ENCODE assay signal across 24 cellular contexts in genomic region chr9:77743381-77743780, GRCh38.
DNase-seq lines count a peak whose midpoint lies in the region; ATAC-seq, FAIRE-seq and TF ChIP-seq lines count a peak whose summit lies in the region.
"Had no signal": no experiment of that assay in that cellular context is flagged by ENCODE, and none has a peak within 500 bp of the region (broad histone marks: within the 10 kb centered on the region; RNA-seq: fewer than 3 reads in every experiment).

No MANE protein-coding gene starts in this region.

- H3K27me3 ChIP-seq in AG04450 (ENCODE audit: control insufficient read depth, insufficient read depth, low read length) (no peaks in the 10 kb centered on the region), muscle layer of colon (ENCODE audit: control insufficient read depth in 1 of 2, insufficient read depth in 2 of 2, low read length in 2 of 2) (no peaks in the 10 kb centered on the region)
- H3K27me3 ChIP-seq: ascending aorta, gastrocnemius medialis, hepatocyte had no signal

- H3K27ac ChIP-seq in AG04450 (ENCODE audit: low read depth, low read length), result no peak overlapping the region
- H3K27ac ChIP-seq in muscle layer of colon (ENCODE audit: low read depth, low read length), result peak overlapping the region; percentile 19
- H3K27ac ChIP-seq: ascending aorta, gastrocnemius medialis, hepatocyte had no signal

- ATAC-seq in HG02885 (IDR thresholded peaks at IDR 0.05; ENCODE audit: poor library complexity, unreplicated experiment) (no peak), GM21825 (IDR thresholded peaks at IDR 0.05; ENCODE audit: unreplicated experiment) (no peak)
- ATAC-seq: activated CD8-positive, alpha-beta T cell treated with anti-CD3 and anti-CD28 coated beads, Interleukin-2, amount 10 ng/mL, durations not matched to agents 7 days and 5 days; activated naive CD4-positive, alpha-beta T cell treated with anti-CD3 and anti-CD28 coated beads, Interleukin-2, amount 50 U/mL, for 72 hours; gastrocnemius medialis; GM12878 had no signal

- TF ChIP-seq POLR2A in H54 (IDR thresholded peaks at IDR 0.05; ENCODE audit: low read depth, low read length), result no peak

- DNase-seq in AG04450 (ENCODE audit: low read depth, low spot score), result peak; percentile 37
- DNase-seq in H54 (ENCODE audit: insufficient read length, low spot score), result no peak
- DNase-seq in choroid plexus epithelial cell (ENCODE audit: low read depth), result peak; percentile 71
- no peak for DNase-seq in NCI-H2227 (lab: John Stamatoyannopoulos, UW; ENCODE audit: unreplicated experiment)
- no peak for DNase-seq in DMS153 treated with DMSO at 0.1 percent for 48 hours (lab: John Stamatoyannopoulos, UW; ENCODE audit: unreplicated experiment)
- DNase-seq: activated CD8-positive, alpha-beta T cell treated with anti-CD3 and anti-CD28 coated beads, Interleukin-2, amount 10 ng/mL, durations not matched to agents 7 days and 5 days; C1 segment of cervical spinal cord; Caco-2; DND-41; gastrocnemius medialis; NCI-H1048; NCI-H187; NCI-H2171; NCI-H524 treated with DMSO at 0.1 percent for 48 hours; Right ventricle myocardium superior; stimulated activated CD4-positive, alpha-beta T cell treated with anti-CD3 and anti-CD28 coated beads, Interleukin-15, amount 100 ng/mL, for 24 hours; stimulated activated naive CD4-positive, alpha-beta T cell had no signal

- POLR2A ChIA-PET in AG04450 (lab: Yijun Ruan, JAX), result interaction anchor here (0.6 to 0.9 kb wide), 3 partner anchors 9 to 31 kb away, joined by 3 to 14 read pairs (median 3); no protein-coding TSS in a partner anchor

- TF ChIP-seq CTCF in AG04450 (IDR thresholded peaks at IDR 0.05; ENCODE audit: low read depth, low read length), result no peak
- no peak for TF ChIP-seq CTCF in choroid plexus epithelial cell (conservative IDR thresholded peaks at IDR 0.05; ENCODE audit: low read depth, low read length)

- H3K9me3 ChIP-seq in AG04450 (ENCODE audit: control insufficient read depth, insufficient read depth, low read length) (no peaks in the 10 kb centered on the region), muscle layer of colon (ENCODE audit: low read length) (no peaks in the 10 kb centered on the region)
- H3K9me3 ChIP-seq: ascending aorta, Caco-2, gastrocnemius medialis had no signal

- H3K4me3 ChIP-seq in AG04450 (ENCODE audit: low read depth, low read length) (no peak overlapping the region), choroid plexus epithelial cell (ENCODE audit: low read depth, low read length) (no peak overlapping the region), muscle layer of colon (ENCODE audit: low read depth in 1 of 2, low read length in 2 of 2) (no peak overlapping the region)
- H3K4me3 ChIP-seq: ascending aorta, gastrocnemius medialis, GM12878, hepatocyte had no signal

- peak; percentile 71 for FAIRE-seq in H54 (lab: Jason Lieb, UNC)
- FAIRE-seq: GM12878 had no signal

- H3K36me3 ChIP-seq in muscle layer of colon (ENCODE audit: insufficient read depth, low read length), result no peaks in the 10 kb centered on the region
- H3K36me3 ChIP-seq: ascending aorta, gastrocnemius medialis had no signal

- no peak overlapping the region for H3K9ac ChIP-seq in muscle layer of colon (ENCODE audit: low read length)

- peaks cover 52% of the 10 kb centered on the region for H3K4me1 ChIP-seq in muscle layer of colon (ENCODE audit: insufficient read depth, low read length)
- H3K4me1 ChIP-seq: Caco-2 had no signal

- CTCF ChIA-PET in AG04450 (lab: Charles Lee), result interaction anchor here (1.1 to 1.6 kb wide), 2 partner anchors 286 to 292 kb away, joined by 3 to 8 read pairs; no protein-coding TSS in a partner anchor

Comparison
In these comparisons a context has a peak if more than half of its experiments do, and no peak if none do; other contexts are left out.
1. DNase-seq: peak in AG04450 (single experiment) and choroid plexus epithelial cell (single experiment); none in H54 (single experiment), NCI-H2227 (single experiment) and DMS153 treated with DMSO at 0.1 percent for 48 hours (single experiment).